Comparison of ENCODE assay signal across 22 cellular contexts in genomic region chr1:44151332-44151731, GRCh38. TPM values are rescaled to one million over a fixed set of nuclear protein-coding genes. Genes with fewer than 3 reads are reported as not detected.
"Had no signal": no experiment of that assay in that cellular context is flagged by ENCODE, and none has a peak within 500 bp of the region (broad histone marks: within the 10 kb centered on the region; RNA-seq: fewer than 3 reads in every experiment).

No MANE protein-coding gene starts in this region.

- H3K27ac Mint-ChIP-seq: dendritic cell treated with granulocyte-macrophage colony-stimulating factor and Interleukin-4, amounts not matched to agents 40 ng/mL and 50 ng/mL, for 4 days; mesothelial cell of epicardium; nephron; T-helper 1 cell treated with Interleukin-12 subunit alpha and Interleukin-12 subunit beta and Interleukin-4 antibody, amounts not matched to agents 30 μg/mL and 1 μg/mL, for 36 hours had no signal

- H3K79me2 ChIP-seq: parathyroid adenoma had no signal

- H3K36me3 Mint-ChIP-seq: mesothelial cell of epicardium had no signal

- H3K4me3 ChIP-seq: cardiac muscle cell, esophagus muscularis mucosa, gastroesophageal sphincter, heart left ventricle, left lung, right lobe of liver, tibial nerve had no signal

- FAIRE-seq: endothelial cell of umbilical vein, small intestine had no signal

- H3K4me1 Mint-ChIP-seq: nephron had no signal

- DNase-seq: activated CD4-positive, alpha-beta T cell treated with anti-CD3 and anti-CD28 coated beads, Interleukin-2, amount 50 U/mL, for 4 hours; activated gamma-delta T cell treated with Interleukin-2 at 50 U/mL for 16 hours; activated T-cell treated with anti-CD3 and anti-CD28 coated beads, Interleukin-2, amount 50 U/mL, for 48 hours; effector memory CD4-positive, alpha-beta T cell; heart left ventricle; left lung; right lobe of liver; small intestine; stimulated activated naive CD4-positive, alpha-beta T cell treated with Interleukin-2 at 50 U/mL for 16 hours had no signal

- H3K27ac ChIP-seq: cardiac muscle cell, esophagus muscularis mucosa, gastroesophageal sphincter, heart left ventricle, left lung, parathyroid adenoma, right lobe of liver, tibial nerve had no signal

- H3K27me3 ChIP-seq: cardiac muscle cell, esophagus muscularis mucosa, right lobe of liver had no signal

- H3K4me1 ChIP-seq: gastroesophageal sphincter, heart left ventricle, left lung, parathyroid adenoma, right lobe of liver, tibial nerve had no signal

- H3K9me3 ChIP-seq: right lobe of liver had no signal

- H3K36me3 ChIP-seq: cardiac muscle cell, esophagus muscularis mucosa, gastroesophageal sphincter, heart left ventricle, left lung, right lobe of liver, tibial nerve had no signal

- H3K9me3 Mint-ChIP-seq: mesothelial cell of epicardium had no signal

- H3K4me3 Mint-ChIP-seq: dendritic cell treated with granulocyte-macrophage colony-stimulating factor and Interleukin-4, amounts not matched to agents 40 ng/mL and 50 ng/mL, for 4 days; mesothelial cell of epicardium; nephron; T-helper 1 cell treated with Interleukin-12 subunit alpha and Interleukin-12 subunit beta and Interleukin-4 antibody, amounts not matched to agents 30 μg/mL and 1 μg/mL, for 36 hours had no signal

- ATAC-seq: gastroesophageal sphincter, heart left ventricle, left lung, right lobe of liver had no signal

- H2AFZ ChIP-seq: parathyroid adenoma had no signal

- H3K9ac ChIP-seq: parathyroid adenoma had no signal

RNA-seq across cellular contexts. Expression of gene KLF18, which starts 9.9 kb away (rescaled TPM):
- total RNA-seq: cardiac muscle cell, chondrocyte, endothelial cell of umbilical vein, esophagus muscularis mucosa, gastroesophageal sphincter, heart left ventricle, kidney epithelial cell, left lung, lung microvascular endothelial cell, mesothelial cell of epicardium, right lobe of liver, tibial nerve had no signal

RNA-seq across cellular contexts. Expression of gene KLF17, which starts 32.7 kb away (rescaled TPM):
- total RNA-seq: cardiac muscle cell, chondrocyte, endothelial cell of umbilical vein, heart left ventricle, kidney epithelial cell, lung microvascular endothelial cell, mesothelial cell of epicardium, right lobe of liver, tibial nerve had no signal
